In genomic region chr7:106425017-106425719, GRCh38 we compare ENCODE assay signal across 1 cellular context.
TF ChIP-seq lines count a peak whose summit lies in the region.

No MANE protein-coding gene starts in this region.

TF ChIP-seq in liver, 16 proteins besides CTCF, POLR2A, EP300 and RAD21 (continued from another document):
- TF ChIP-seq, protein P1, sequence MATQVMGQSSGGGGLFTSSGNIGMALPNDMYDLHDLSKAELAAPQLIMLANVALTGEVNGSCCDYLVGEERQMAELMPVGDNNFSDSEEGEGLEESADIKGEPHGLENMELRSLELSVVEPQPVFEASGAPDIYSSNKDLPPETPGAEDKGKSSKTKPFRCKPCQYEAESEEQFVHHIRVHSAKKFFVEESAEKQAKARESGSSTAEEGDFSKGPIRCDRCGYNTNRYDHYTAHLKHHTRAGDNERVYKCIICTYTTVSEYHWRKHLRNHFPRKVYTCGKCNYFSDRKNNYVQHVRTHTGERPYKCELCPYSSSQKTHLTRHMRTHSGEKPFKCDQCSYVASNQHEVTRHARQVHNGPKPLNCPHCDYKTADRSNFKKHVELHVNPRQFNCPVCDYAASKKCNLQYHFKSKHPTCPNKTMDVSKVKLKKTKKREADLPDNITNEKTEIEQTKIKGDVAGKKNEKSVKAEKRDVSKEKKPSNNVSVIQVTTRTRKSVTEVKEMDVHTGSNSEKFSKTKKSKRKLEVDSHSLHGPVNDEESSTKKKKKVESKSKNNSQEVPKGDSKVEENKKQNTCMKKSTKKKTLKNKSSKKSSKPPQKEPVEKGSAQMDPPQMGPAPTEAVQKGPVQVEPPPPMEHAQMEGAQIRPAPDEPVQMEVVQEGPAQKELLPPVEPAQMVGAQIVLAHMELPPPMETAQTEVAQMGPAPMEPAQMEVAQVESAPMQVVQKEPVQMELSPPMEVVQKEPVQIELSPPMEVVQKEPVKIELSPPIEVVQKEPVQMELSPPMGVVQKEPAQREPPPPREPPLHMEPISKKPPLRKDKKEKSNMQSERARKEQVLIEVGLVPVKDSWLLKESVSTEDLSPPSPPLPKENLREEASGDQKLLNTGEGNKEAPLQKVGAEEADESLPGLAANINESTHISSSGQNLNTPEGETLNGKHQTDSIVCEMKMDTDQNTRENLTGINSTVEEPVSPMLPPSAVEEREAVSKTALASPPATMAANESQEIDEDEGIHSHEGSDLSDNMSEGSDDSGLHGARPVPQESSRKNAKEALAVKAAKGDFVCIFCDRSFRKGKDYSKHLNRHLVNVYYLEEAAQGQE (IDR thresholded peaks at IDR 0.05) = peak; percentile 76
- TF ChIP-seq, protein P2, sequence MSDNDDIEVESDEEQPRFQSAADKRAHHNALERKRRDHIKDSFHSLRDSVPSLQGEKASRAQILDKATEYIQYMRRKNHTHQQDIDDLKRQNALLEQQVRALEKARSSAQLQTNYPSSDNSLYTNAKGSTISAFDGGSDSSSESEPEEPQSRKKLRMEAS (IDR thresholded peaks at IDR 0.05) = peak; percentile 98
- TF ChIP-seq FOXA2 (IDR thresholded peaks at IDR 0.05) = peak; percentile 80
- TF ChIP-seq SP1 (IDR thresholded peaks at IDR 0.05) = peak; percentile 89
- peak; percentile 73 for TF ChIP-seq TAF1 (conservative IDR thresholded peaks at IDR 0.05)
- TF ChIP-seq HNF4A (conservative IDR thresholded peaks at IDR 0.05) = peak; percentile 69 to 76
- peak; percentile 84 for TF ChIP-seq FOXA1 (IDR thresholded peaks at IDR 0.05)
- TF ChIP-seq HNF4G (IDR thresholded peaks at IDR 0.05) = peak; percentile 36
- TF ChIP-seq ATF3 (IDR thresholded peaks at IDR 0.05) = peak; percentile 92
- peak; percentile 56 for TF ChIP-seq NR2F2 (IDR thresholded peaks at IDR 0.05)
- TF ChIP-seq, protein P3, sequence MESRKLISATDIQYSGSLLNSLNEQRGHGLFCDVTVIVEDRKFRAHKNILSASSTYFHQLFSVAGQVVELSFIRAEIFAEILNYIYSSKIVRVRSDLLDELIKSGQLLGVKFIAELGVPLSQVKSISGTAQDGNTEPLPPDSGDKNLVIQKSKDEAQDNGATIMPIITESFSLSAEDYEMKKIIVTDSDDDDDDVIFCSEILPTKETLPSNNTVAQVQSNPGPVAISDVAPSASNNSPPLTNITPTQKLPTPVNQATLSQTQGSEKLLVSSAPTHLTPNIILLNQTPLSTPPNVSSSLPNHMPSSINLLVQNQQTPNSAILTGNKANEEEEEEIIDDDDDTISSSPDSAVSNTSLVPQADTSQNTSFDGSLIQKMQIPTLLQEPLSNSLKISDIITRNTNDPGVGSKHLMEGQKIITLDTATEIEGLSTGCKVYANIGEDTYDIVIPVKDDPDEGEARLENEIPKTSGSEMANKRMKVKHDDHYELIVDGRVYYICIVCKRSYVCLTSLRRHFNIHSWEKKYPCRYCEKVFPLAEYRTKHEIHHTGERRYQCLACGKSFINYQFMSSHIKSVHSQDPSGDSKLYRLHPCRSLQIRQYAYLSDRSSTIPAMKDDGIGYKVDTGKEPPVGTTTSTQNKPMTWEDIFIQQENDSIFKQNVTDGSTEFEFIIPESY (IDR thresholded peaks at IDR 0.05) = peak; percentile 85
